Comparison of ENCODE assay signal across 2 cellular contexts in the genomic region with DNA sequence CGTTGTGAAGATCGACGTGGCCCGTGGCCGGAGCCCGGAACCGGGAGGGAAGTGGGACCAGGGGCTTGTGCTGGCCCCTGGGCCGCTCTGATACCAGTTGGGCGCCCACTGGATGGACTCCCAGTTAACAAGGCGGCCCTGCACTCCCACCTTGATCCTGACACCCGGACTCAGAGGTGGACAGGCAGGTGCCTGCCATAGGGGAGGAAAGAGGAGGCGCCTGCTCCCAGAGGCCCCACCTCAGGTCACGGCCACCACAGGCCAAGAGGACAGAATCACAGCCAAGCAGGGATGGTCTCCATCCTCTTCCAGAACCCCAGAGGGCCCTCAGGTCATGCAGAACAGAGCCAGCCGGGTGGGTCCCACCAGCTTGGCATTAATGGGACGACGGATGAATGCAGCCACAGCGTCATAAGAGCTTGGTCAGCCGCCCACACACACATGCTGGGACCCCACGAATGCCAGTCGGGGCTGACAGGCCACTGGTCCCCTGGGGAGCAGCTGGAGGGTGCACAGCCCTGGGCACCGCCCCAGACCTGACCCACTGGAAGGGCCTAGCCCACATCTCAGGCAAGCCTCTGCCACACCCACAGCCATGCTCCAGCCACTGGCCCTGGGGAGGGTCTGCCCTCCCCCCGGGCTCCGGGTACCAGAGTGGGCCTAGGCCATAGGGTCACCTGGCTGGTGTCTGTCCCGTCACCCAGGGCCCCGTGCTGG.
TF ChIP-seq lines count a peak whose summit lies in the region.

No MANE protein-coding gene starts in this region.

TF ChIP-seq in SK-N-SH, 30 proteins besides CTCF, POLR2A, EP300 and RAD21 (continued from another document):
- TF ChIP-seq, protein P1, sequence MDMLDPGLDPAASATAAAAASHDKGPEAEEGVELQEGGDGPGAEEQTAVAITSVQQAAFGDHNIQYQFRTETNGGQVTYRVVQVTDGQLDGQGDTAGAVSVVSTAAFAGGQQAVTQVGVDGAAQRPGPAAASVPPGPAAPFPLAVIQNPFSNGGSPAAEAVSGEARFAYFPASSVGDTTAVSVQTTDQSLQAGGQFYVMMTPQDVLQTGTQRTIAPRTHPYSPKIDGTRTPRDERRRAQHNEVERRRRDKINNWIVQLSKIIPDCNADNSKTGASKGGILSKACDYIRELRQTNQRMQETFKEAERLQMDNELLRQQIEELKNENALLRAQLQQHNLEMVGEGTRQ (IDR thresholded peaks at IDR 0.05; ENCODE audit: borderline replicate concordance, low read depth, low read length), result no peak
- TF ChIP-seq GABPA (IDR thresholded peaks at IDR 0.05; ENCODE audit: low read depth) (no peak), GATA2 (CRISPR knock-in tag; IDR thresholded peaks at IDR 0.05) (no peak), EZH2phosphoT487 (IDR thresholded peaks at IDR 0.05; ENCODE audit: borderline replicate concordance, low read depth) (no peak), FOXJ3 (CRISPR knock-in tag; IDR thresholded peaks at IDR 0.05) (no peak), RXRA (IDR thresholded peaks at IDR 0.05; ENCODE audit: borderline replicate concordance, low read depth) (no peak), POLR2AphosphoS5 (IDR thresholded peaks at IDR 0.05; ENCODE audit: low read depth, low read length) (no peak), ELF1 (IDR thresholded peaks at IDR 0.05) (no peak), TCF12 (IDR thresholded peaks at IDR 0.05) (no peak)
- TF ChIP-seq, protein P2, sequence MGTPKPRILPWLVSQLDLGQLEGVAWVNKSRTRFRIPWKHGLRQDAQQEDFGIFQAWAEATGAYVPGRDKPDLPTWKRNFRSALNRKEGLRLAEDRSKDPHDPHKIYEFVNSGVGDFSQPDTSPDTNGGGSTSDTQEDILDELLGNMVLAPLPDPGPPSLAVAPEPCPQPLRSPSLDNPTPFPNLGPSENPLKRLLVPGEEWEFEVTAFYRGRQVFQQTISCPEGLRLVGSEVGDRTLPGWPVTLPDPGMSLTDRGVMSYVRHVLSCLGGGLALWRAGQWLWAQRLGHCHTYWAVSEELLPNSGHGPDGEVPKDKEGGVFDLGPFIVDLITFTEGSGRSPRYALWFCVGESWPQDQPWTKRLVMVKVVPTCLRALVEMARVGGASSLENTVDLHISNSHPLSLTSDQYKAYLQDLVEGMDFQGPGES (IDR thresholded peaks at IDR 0.05; ENCODE audit: low read depth, low read length), result no peak
- TF ChIP-seq, protein P3, sequence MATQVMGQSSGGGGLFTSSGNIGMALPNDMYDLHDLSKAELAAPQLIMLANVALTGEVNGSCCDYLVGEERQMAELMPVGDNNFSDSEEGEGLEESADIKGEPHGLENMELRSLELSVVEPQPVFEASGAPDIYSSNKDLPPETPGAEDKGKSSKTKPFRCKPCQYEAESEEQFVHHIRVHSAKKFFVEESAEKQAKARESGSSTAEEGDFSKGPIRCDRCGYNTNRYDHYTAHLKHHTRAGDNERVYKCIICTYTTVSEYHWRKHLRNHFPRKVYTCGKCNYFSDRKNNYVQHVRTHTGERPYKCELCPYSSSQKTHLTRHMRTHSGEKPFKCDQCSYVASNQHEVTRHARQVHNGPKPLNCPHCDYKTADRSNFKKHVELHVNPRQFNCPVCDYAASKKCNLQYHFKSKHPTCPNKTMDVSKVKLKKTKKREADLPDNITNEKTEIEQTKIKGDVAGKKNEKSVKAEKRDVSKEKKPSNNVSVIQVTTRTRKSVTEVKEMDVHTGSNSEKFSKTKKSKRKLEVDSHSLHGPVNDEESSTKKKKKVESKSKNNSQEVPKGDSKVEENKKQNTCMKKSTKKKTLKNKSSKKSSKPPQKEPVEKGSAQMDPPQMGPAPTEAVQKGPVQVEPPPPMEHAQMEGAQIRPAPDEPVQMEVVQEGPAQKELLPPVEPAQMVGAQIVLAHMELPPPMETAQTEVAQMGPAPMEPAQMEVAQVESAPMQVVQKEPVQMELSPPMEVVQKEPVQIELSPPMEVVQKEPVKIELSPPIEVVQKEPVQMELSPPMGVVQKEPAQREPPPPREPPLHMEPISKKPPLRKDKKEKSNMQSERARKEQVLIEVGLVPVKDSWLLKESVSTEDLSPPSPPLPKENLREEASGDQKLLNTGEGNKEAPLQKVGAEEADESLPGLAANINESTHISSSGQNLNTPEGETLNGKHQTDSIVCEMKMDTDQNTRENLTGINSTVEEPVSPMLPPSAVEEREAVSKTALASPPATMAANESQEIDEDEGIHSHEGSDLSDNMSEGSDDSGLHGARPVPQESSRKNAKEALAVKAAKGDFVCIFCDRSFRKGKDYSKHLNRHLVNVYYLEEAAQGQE (IDR thresholded peaks at IDR 0.05; ENCODE audit: low read depth, low read length), result no peak
- TF ChIP-seq, protein P4, sequence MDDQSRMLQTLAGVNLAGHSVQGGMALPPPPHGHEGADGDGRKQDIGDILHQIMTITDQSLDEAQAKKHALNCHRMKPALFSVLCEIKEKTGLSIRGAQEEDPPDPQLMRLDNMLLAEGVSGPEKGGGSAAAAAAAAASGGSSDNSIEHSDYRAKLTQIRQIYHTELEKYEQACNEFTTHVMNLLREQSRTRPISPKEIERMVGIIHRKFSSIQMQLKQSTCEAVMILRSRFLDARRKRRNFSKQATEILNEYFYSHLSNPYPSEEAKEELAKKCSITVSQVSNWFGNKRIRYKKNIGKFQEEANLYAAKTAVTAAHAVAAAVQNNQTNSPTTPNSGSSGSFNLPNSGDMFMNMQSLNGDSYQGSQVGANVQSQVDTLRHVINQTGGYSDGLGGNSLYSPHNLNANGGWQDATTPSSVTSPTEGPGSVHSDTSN (IDR thresholded peaks at IDR 0.05), result no peak
- TF ChIP-seq, protein P5, sequence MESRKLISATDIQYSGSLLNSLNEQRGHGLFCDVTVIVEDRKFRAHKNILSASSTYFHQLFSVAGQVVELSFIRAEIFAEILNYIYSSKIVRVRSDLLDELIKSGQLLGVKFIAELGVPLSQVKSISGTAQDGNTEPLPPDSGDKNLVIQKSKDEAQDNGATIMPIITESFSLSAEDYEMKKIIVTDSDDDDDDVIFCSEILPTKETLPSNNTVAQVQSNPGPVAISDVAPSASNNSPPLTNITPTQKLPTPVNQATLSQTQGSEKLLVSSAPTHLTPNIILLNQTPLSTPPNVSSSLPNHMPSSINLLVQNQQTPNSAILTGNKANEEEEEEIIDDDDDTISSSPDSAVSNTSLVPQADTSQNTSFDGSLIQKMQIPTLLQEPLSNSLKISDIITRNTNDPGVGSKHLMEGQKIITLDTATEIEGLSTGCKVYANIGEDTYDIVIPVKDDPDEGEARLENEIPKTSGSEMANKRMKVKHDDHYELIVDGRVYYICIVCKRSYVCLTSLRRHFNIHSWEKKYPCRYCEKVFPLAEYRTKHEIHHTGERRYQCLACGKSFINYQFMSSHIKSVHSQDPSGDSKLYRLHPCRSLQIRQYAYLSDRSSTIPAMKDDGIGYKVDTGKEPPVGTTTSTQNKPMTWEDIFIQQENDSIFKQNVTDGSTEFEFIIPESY (IDR thresholded peaks at IDR 0.05; ENCODE audit: borderline replicate concordance, low read depth), result no peak

TF ChIP-seq in SK-N-SH treated with all-trans-retinoic acid at 6 μM for 48 hours, 23 proteins besides CTCF, POLR2A, EP300 and RAD21 (continued from another document):
- TF ChIP-seq, protein P6, sequence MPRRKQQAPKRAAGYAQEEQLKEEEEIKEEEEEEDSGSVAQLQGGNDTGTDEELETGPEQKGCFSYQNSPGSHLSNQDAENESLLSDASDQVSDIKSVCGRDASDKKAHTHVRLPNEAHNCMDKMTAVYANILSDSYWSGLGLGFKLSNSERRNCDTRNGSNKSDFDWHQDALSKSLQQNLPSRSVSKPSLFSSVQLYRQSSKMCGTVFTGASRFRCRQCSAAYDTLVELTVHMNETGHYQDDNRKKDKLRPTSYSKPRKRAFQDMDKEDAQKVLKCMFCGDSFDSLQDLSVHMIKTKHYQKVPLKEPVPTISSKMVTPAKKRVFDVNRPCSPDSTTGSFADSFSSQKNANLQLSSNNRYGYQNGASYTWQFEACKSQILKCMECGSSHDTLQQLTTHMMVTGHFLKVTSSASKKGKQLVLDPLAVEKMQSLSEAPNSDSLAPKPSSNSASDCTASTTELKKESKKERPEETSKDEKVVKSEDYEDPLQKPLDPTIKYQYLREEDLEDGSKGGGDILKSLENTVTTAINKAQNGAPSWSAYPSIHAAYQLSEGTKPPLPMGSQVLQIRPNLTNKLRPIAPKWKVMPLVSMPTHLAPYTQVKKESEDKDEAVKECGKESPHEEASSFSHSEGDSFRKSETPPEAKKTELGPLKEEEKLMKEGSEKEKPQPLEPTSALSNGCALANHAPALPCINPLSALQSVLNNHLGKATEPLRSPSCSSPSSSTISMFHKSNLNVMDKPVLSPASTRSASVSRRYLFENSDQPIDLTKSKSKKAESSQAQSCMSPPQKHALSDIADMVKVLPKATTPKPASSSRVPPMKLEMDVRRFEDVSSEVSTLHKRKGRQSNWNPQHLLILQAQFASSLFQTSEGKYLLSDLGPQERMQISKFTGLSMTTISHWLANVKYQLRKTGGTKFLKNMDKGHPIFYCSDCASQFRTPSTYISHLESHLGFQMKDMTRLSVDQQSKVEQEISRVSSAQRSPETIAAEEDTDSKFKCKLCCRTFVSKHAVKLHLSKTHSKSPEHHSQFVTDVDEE (CRISPR knock-in tag; IDR thresholded peaks at IDR 0.05), result no peak
- TF ChIP-seq OSR1 (CRISPR knock-in tag; IDR thresholded peaks at IDR 0.05), result no peak
- TF ChIP-seq PPARA (CRISPR knock-in tag; IDR thresholded peaks at IDR 0.05; ENCODE audit: borderline replicate concordance), result no peak
- TF ChIP-seq, protein P7, sequence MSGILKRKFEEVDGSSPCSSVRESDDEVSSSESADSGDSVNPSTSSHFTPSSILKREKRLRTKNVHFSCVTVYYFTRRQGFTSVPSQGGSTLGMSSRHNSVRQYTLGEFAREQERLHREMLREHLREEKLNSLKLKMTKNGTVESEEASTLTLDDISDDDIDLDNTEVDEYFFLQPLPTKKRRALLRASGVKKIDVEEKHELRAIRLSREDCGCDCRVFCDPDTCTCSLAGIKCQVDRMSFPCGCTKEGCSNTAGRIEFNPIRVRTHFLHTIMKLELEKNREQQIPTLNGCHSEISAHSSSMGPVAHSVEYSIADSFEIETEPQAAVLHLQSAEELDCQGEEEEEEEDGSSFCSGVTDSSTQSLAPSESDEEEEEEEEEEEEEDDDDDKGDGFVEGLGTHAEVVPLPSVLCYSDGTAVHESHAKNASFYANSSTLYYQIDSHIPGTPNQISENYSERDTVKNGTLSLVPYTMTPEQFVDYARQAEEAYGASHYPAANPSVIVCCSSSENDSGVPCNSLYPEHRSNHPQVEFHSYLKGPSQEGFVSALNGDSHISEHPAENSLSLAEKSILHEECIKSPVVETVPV (CRISPR knock-in tag; IDR thresholded peaks at IDR 0.05), result no peak
- TF ChIP-seq ZFP3 (CRISPR knock-in tag; IDR thresholded peaks at IDR 0.05), result no peak
- TF ChIP-seq, protein P8, sequence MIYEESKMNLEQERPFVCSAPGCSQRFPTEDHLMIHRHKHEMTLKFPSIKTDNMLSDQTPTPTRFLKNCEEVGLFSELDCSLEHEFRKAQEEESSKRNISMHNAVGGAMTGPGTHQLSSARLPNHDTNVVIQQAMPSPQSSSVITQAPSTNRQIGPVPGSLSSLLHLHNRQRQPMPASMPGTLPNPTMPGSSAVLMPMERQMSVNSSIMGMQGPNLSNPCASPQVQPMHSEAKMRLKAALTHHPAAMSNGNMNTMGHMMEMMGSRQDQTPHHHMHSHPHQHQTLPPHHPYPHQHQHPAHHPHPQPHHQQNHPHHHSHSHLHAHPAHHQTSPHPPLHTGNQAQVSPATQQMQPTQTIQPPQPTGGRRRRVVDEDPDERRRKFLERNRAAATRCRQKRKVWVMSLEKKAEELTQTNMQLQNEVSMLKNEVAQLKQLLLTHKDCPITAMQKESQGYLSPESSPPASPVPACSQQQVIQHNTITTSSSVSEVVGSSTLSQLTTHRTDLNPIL (CRISPR knock-in tag; IDR thresholded peaks at IDR 0.05; ENCODE audit: low read depth), result no peak
- TF ChIP-seq ESRRG (CRISPR knock-in tag; IDR thresholded peaks at IDR 0.05), result no peak
